ENCODE assay signal across 11 cellular contexts in genomic region chr2:131511969-131512875, GRCh38. TPM values are rescaled to one million over a fixed set of nuclear protein-coding genes. Genes with fewer than 3 reads are reported as not detected.
DNase-seq lines count a peak whose midpoint lies in the region; ATAC-seq, FAIRE-seq and TF ChIP-seq lines count a peak whose summit lies in the region.
"Not testable (repeated sequence)": the region's sequence is repeated elsewhere in the genome, so short reads cannot be mapped to it uniquely, and the experiment has no call there.
"Had no signal": no experiment of that assay in that cellular context is flagged by ENCODE, and none has a peak within 500 bp of the region (broad histone marks: within the 10 kb centered on the region; RNA-seq: fewer than 3 reads in every experiment).

No MANE protein-coding gene starts in this region.

- not testable (repeated sequence) for H3K9me3 Mint-ChIP-seq in activated CD8-positive, alpha-beta T cell treated with anti-CD3 and anti-CD28 coated beads, Interleukin-2, amount 10 ng/mL, durations not matched to agents 7 days and 5 days (ENCODE audit: insufficient read depth); glutamatergic neuron (ENCODE audit: unreplicated experiment); natural killer cell treated with Interleukin-12 subunit alpha and Interleukin-12 subunit beta and Interleukin-15 and Interleukin-18, amount 100 ng/mL, for 72 hours; stimulated activated naive B cell treated with anti-CD40 and anti-IgM and Interleukin-4, amounts not matched to agents 10 μg/mL and 1 μg/mL and 100 μg/mL, for 72 hours

- in situ Hi-C loops in Caki2 (cut with HindIII; ENCODE audit: low pct_unique_long_range_greater_than_20kb, low sequenced_read_pairs), result not testable (repeated sequence)

- not testable (repeated sequence) for ATAC-seq in activated CD8-positive, alpha-beta T cell treated with anti-CD3 and anti-CD28 coated beads, Interleukin-2, amount 10 ng/mL, durations not matched to agents 7 days and 5 days; stimulated activated naive B cell treated with anti-CD40 and anti-IgM and Interleukin-4, amounts not matched to agents 10 μg/mL and 1 μg/mL and 100 μg/mL, for 72 hours (replicated peaks)
- peak in 1 of 2 donors; percentile 55 for ATAC-seq in natural killer cell treated with Interleukin-12 subunit alpha and Interleukin-12 subunit beta and Interleukin-15 and Interleukin-18, amount 100 ng/mL, for 72 hours

- H3K36me3 Mint-ChIP-seq in activated CD8-positive, alpha-beta T cell treated with anti-CD3 and anti-CD28 coated beads, Interleukin-2, amount 10 ng/mL, durations not matched to agents 7 days and 5 days (ENCODE audit: low read depth), result peaks cover 32% of the 10 kb centered on the region
- not testable (repeated sequence) for H3K36me3 Mint-ChIP-seq in glutamatergic neuron (ENCODE audit: unreplicated experiment); natural killer cell treated with Interleukin-12 subunit alpha and Interleukin-12 subunit beta and Interleukin-15 and Interleukin-18, amount 100 ng/mL, for 72 hours
- H3K36me3 Mint-ChIP-seq in stimulated activated naive B cell treated with anti-CD40 and anti-IgM and Interleukin-4, amounts not matched to agents 10 μg/mL and 1 μg/mL and 100 μg/mL, for 72 hours, result peaks cover 28 to 38% of the 10 kb centered on the region in 2 donors

- not testable (repeated sequence) for H3K27me3 Mint-ChIP-seq in activated CD8-positive, alpha-beta T cell treated with anti-CD3 and anti-CD28 coated beads, Interleukin-2, amount 10 ng/mL, durations not matched to agents 7 days and 5 days (ENCODE audit: low read depth); glutamatergic neuron (ENCODE audit: unreplicated experiment); natural killer cell treated with Interleukin-12 subunit alpha and Interleukin-12 subunit beta and Interleukin-15 and Interleukin-18, amount 100 ng/mL, for 72 hours; stimulated activated naive B cell treated with anti-CD40 and anti-IgM and Interleukin-4, amounts not matched to agents 10 μg/mL and 1 μg/mL and 100 μg/mL, for 72 hours

- FAIRE-seq in RCC 7860 (lab: Jason Lieb, UNC), result peak; percentile 80

- H3K27ac Mint-ChIP-seq in activated CD8-positive, alpha-beta T cell treated with anti-CD3 and anti-CD28 coated beads, Interleukin-2, amount 10 ng/mL, durations not matched to agents 7 days and 5 days, result peak overlapping the region; percentile 55
- peak overlapping the region; percentile 38 for H3K27ac Mint-ChIP-seq in glutamatergic neuron (ENCODE audit: unreplicated experiment)
- peak overlapping the region; percentile 71 to 87 for H3K27ac Mint-ChIP-seq in natural killer cell treated with Interleukin-12 subunit alpha and Interleukin-12 subunit beta and Interleukin-15 and Interleukin-18, amount 100 ng/mL, for 72 hours
- H3K27ac Mint-ChIP-seq in stimulated activated naive B cell treated with anti-CD40 and anti-IgM and Interleukin-4, amounts not matched to agents 10 μg/mL and 1 μg/mL and 100 μg/mL, for 72 hours, result peak overlapping the region; percentile 89

- POLR2A ChIA-PET in activated CD8-positive, alpha-beta T cell treated with anti-CD3 and anti-CD28 coated beads, Interleukin-2, amount 10 ng/mL, durations not matched to agents 7 days and 5 days (lab: Charles Lee), result not testable (repeated sequence)

- CTCF ChIA-PET in activated CD8-positive, alpha-beta T cell treated with anti-CD3 and anti-CD28 coated beads, Interleukin-2, amount 10 ng/mL, durations not matched to agents 7 days and 5 days (lab: Charles Lee), result not testable (repeated sequence)

- peaks cover 21% of the 10 kb centered on the region for H3K4me1 Mint-ChIP-seq in activated CD8-positive, alpha-beta T cell treated with anti-CD3 and anti-CD28 coated beads, Interleukin-2, amount 10 ng/mL, durations not matched to agents 7 days and 5 days (ENCODE audit: low read depth)
- not testable (repeated sequence) for H3K4me1 Mint-ChIP-seq in glutamatergic neuron (ENCODE audit: low read depth, unreplicated experiment)
- H3K4me1 Mint-ChIP-seq in natural killer cell treated with Interleukin-12 subunit alpha and Interleukin-12 subunit beta and Interleukin-15 and Interleukin-18, amount 100 ng/mL, for 72 hours (ENCODE audit: low read depth in 2 of 2), result peaks cover 20 to 21% of the 10 kb centered on the region in 2 donors
- H3K4me1 Mint-ChIP-seq in stimulated activated naive B cell treated with anti-CD40 and anti-IgM and Interleukin-4, amounts not matched to agents 10 μg/mL and 1 μg/mL and 100 μg/mL, for 72 hours, result peaks cover 14 to 32% of the 10 kb centered on the region in 2 donors

- DNase-seq in Caki2 (ENCODE audit: low read depth), result peak; percentile 46
- DNase-seq in RCC 7860 (ENCODE audit: low spot score), result peak; percentile 58
- not testable (repeated sequence) for DNase-seq in activated CD8-positive, alpha-beta T cell treated with anti-CD3 and anti-CD28 coated beads, Interleukin-2, amount 10 ng/mL, durations not matched to agents 7 days and 5 days; glutamatergic neuron; stimulated activated naive B cell treated with anti-CD40 and anti-IgM and Interleukin-4, amounts not matched to agents 10 μg/mL and 1 μg/mL and 100 μg/mL, for 72 hours
- peak; percentile 33 for DNase-seq in amniotic epithelial cell (ENCODE audit: low read depth)
- peak; percentile 24 for DNase-seq in kidney tubule cell (ENCODE audit: low spot score)
- peak; percentile 18 for DNase-seq in natural killer cell treated with Interleukin-12 subunit alpha and Interleukin-12 subunit beta and Interleukin-15 and Interleukin-18, amount 100 ng/mL, for 72 hours (ENCODE audit: low spot score)

- not testable (repeated sequence) for TF ChIP-seq CTCF in glutamatergic neuron (IDR thresholded peaks at IDR 0.05; ENCODE audit: partially characterized antibody, unreplicated experiment)

- not testable (repeated sequence) for H3K4me3 Mint-ChIP-seq in activated CD8-positive, alpha-beta T cell treated with anti-CD3 and anti-CD28 coated beads, Interleukin-2, amount 10 ng/mL, durations not matched to agents 7 days and 5 days; glutamatergic neuron (ENCODE audit: unreplicated experiment); stimulated activated naive B cell treated with anti-CD40 and anti-IgM and Interleukin-4, amounts not matched to agents 10 μg/mL and 1 μg/mL and 100 μg/mL, for 72 hours
- peak overlapping the region; percentile 70 for H3K4me3 Mint-ChIP-seq in natural killer cell treated with Interleukin-12 subunit alpha and Interleukin-12 subunit beta and Interleukin-15 and Interleukin-18, amount 100 ng/mL, for 72 hours

RNA-seq across cellular contexts. Expression of gene CCDC74A, which starts 15.5 kb away (rescaled TPM):
- 57.2 and 58.7 TPM in 2 replicates for total RNA-seq in Caki2 (2014; rRNA removed; shearing (Covaris generic); ENCODE audit: low replicate concordance)
- 10 to 100 TPM in 1 of 2 experiments, 1 to 10 TPM in 1; 9.4 to 10.0 TPM for total RNA-seq in activated CD8-positive, alpha-beta T cell treated with anti-CD3 and anti-CD28 coated beads, Interleukin-2, amount 10 ng/mL, durations not matched to agents 7 days and 5 days
- 0.54 TPM for total RNA-seq in glutamatergic neuron (ENCODE audit: unreplicated experiment)
- 1 to 10 TPM; 2.1 to 2.5 TPM for total RNA-seq in natural killer cell treated with Interleukin-12 subunit alpha and Interleukin-12 subunit beta and Interleukin-15 and Interleukin-18, amount 100 ng/mL, for 72 hours

RNA-seq across cellular contexts. Expression of gene MZT2A, which starts 20.0 kb away (rescaled TPM):
- total RNA-seq in Caki2 (2014; rRNA removed; shearing (Covaris generic); ENCODE audit: low replicate concordance), result 217 and 282 TPM in 2 replicates
- total RNA-seq in activated CD8-positive, alpha-beta T cell treated with anti-CD3 and anti-CD28 coated beads, Interleukin-2, amount 10 ng/mL, durations not matched to agents 7 days and 5 days, result 100 to 1,000 TPM; 181 to 191 TPM
- total RNA-seq in glutamatergic neuron (ENCODE audit: unreplicated experiment), result 100 TPM
- 10 to 100 TPM; 60.5 to 96.1 TPM for total RNA-seq in natural killer cell treated with Interleukin-12 subunit alpha and Interleukin-12 subunit beta and Interleukin-15 and Interleukin-18, amount 100 ng/mL, for 72 hours

RNA-seq across cellular contexts. Expression of gene TUBA3D, which starts 36.3 kb away (rescaled TPM):
- total RNA-seq in Caki2 (2014; rRNA removed; shearing (Covaris generic); ENCODE audit: low replicate concordance), result not detected in 2 replicates
- not detected for total RNA-seq in activated CD8-positive, alpha-beta T cell treated with anti-CD3 and anti-CD28 coated beads, Interleukin-2, amount 10 ng/mL, durations not matched to agents 7 days and 5 days
- total RNA-seq in glutamatergic neuron (ENCODE audit: unreplicated experiment), result not detected
- not detected for total RNA-seq in natural killer cell treated with Interleukin-12 subunit alpha and Interleukin-12 subunit beta and Interleukin-15 and Interleukin-18, amount 100 ng/mL, for 72 hours
- total RNA-seq: CD8-positive, alpha-beta memory T cell; GM23338; PC-9 had no signal

Comparison
In these comparisons a context has a peak if more than half of its experiments do, and no peak if none do; other contexts are left out.
1. H3K27ac Mint-ChIP-seq: peak in every context shown above with its lines; median percentile 89 in stimulated activated naive B cell treated with anti-CD40 and anti-IgM and Interleukin-4, amounts not matched to agents 10 μg/mL and 1 μg/mL and 100 μg/mL, for 72 hours; 79 in natural killer cell treated with Interleukin-12 subunit alpha and Interleukin-12 subunit beta and Interleukin-15 and Interleukin-18, amount 100 ng/mL, for 72 hours; 55 in activated CD8-positive, alpha-beta T cell treated with anti-CD3 and anti-CD28 coated beads, Interleukin-2, amount 10 ng/mL, durations not matched to agents 7 days and 5 days; 38 in glutamatergic neuron.